In the genomic region with DNA sequence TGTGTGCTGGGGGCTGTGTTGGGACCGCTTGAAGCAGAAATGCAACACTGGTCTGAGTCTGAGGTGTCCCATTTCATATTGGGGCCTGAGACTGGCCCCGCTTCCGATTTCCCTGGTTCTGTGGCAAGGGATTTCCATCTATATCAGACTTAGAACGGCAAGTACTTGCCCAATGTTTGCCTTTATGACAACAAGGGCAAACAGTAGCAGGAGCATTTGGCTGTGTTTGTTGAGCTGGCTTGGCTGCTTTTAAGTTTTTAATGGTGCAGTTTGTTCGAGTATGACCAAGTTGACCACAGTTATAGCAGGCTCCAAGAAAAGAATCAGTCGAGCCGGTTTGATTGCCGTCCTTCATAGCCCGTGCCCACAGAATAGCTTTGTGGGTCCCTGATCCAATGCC, we compare ENCODE assay signal across 30 cellular contexts.
"Had no signal": no experiment of that assay in that cellular context is flagged by ENCODE, and none has a peak within 500 bp of the region (broad histone marks: within the 10 kb centered on the region; RNA-seq: fewer than 3 reads in every experiment).

No MANE protein-coding gene starts in this region.

- H3K36me3 ChIP-seq: gastrocnemius medialis had no signal

- H3K27ac ChIP-seq: body of pancreas, esophagus muscularis mucosa, foreskin keratinocyte had no signal

- H3K27me3 ChIP-seq: body of pancreas, esophagus muscularis mucosa, foreskin keratinocyte, gastrocnemius medialis had no signal

- ATAC-seq: activated CD4-positive, CD25-positive, alpha-beta regulatory T cell treated with anti-CD3 and anti-CD28 coated beads, Interleukin-2, amount 50 U/mL, for 24 hours; activated CD8-positive, alpha-beta T cell treated with anti-CD3 and anti-CD28 coated beads for 36 hours; activated T-cell treated with anti-CD3 and anti-CD28 coated beads, Interleukin-2, amount 50 U/mL, for 4 hours; activated T-helper 17 cell treated with anti-CD3 and anti-CD28 coated beads, Interleukin-2, amount 50 U/mL, for 72 hours; body of pancreas; effector memory CD8-positive, alpha-beta T cell; foreskin keratinocyte; gastrocnemius medialis; T-helper 17 cell had no signal

- FAIRE-seq: colon had no signal

- DNase-seq: activated B cell treated with CpG ODN at 0.5 μM for 24 hours; activated CD4-positive, alpha-beta T cell treated with anti-CD3 and anti-CD28 coated beads for 48 hours; activated CD4-positive, alpha-beta T cell treated with anti-CD3 and anti-CD28 coated beads, Interleukin-2, amount 50 U/mL, for 1 hour; activated CD4-positive, alpha-beta T cell treated with anti-CD3 and anti-CD28 coated beads, Interleukin-2, amount 50 U/mL, for 48 hours; activated CD8-positive, alpha-beta memory T cell treated with anti-CD3 and anti-CD28 coated beads for 24 hours; activated CD8-positive, alpha-beta T cell treated with anti-CD3 and anti-CD28 coated beads for 36 hours; activated effector memory CD4-positive, alpha-beta T cell treated with Interleukin-2 at 50 U/mL for 16 hours; activated gamma-delta T cell treated with Interleukin-2 at 50 U/mL for 16 hours; activated naive CD4-positive, alpha-beta T cell treated with anti-CD3 and anti-CD28 coated beads, Interleukin-2, amount 50 U/mL, for 16 hours; activated naive CD4-positive, alpha-beta T cell treated with Interleukin-2 at 50 U/mL for 16 hours; activated T-cell treated with anti-CD3 and anti-CD28 coated beads, Interleukin-2, amount 50 U/mL, for 4 hours; amygdala; aorta; body of pancreas; caudate nucleus; cortex of kidney; dermis blood vessel endothelial cell; effector CD4-positive, alpha-beta T cell; effector memory CD8-positive, alpha-beta T cell; erythroblast; foreskin keratinocyte; gastrocnemius medialis; glutamatergic neuron; T-helper 1 cell; T-helper 17 cell; T1000 had no signal

- H3K4me1 ChIP-seq: body of pancreas, esophagus muscularis mucosa, foreskin keratinocyte had no signal

- H3K4me3 ChIP-seq: body of pancreas, esophagus muscularis mucosa, gastrocnemius medialis had no signal

- H3K9me3 ChIP-seq: body of pancreas, esophagus muscularis mucosa, gastrocnemius medialis had no signal
